In the genomic region with DNA sequence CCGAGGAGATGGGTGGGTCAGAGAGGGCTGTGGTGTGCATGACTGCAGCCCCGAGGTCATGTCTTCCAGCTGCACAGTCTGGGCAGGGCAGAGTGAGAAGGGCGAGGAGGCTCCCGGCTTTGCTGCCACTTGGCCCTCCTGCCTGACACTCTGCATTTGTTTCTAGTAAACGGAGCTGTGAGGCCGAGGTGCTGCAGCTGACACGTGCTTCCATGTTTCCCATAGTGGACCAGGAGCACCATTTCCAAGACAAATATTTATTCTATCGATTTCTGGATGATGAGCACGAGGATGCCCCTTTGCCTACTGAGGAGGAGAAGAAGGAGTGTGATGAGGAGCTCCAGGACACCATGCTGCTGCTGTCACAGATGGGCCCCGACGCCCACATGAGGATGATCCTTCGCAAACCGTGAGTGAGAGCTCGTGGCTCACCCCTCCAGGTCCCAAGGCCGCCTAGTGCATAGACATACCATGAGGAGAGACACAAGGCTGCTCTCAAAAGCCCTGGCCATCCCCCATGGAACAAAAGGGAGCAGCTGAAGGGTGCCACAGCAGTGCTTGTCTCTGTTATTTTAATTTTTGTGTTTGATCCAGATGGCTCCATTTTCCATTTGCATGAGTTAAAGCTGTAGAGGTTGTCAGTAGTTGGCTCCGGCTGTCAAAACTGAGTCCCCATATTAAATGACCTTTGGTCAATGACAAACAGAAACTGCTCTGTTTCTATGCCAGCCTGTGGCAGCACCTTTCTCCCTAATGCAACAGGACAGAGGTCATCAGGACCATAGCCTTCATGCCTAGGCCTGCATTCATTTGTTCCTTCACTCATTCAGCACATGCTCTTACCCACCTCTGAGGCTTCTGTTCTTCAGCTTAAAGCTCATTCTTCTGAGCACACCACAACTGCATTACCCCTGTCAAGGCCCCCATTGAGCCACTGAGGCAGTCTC, we compare ENCODE assay signal across 1 cellular context.
TF ChIP-seq lines count a peak whose summit lies in the region.

No MANE protein-coding gene starts in this region.

TF ChIP-seq in HepG2, 621 proteins besides CTCF, POLR2A, EP300 and RAD21 (continued from another document and continues in another):
- TF ChIP-seq, protein P1, sequence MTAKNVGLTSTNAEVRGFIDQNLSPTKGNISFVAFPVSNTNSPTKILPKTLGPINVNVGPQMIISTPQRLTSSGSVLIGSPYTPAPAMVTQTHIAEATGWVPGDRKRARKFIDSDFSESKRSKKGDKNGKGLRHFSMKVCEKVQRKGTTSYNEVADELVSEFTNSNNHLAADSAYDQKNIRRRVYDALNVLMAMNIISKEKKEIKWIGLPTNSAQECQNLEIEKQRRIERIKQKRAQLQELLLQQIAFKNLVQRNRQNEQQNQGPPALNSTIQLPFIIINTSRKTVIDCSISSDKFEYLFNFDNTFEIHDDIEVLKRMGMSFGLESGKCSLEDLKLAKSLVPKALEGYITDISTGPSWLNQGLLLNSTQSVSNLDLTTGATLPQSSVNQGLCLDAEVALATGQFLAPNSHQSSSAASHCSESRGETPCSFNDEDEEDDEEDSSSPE (CRISPR knock-in tag; IDR thresholded peaks at IDR 0.05): peak; percentile 61; the same call in 1 of the 2 replicates
- TF ChIP-seq, protein P2, sequence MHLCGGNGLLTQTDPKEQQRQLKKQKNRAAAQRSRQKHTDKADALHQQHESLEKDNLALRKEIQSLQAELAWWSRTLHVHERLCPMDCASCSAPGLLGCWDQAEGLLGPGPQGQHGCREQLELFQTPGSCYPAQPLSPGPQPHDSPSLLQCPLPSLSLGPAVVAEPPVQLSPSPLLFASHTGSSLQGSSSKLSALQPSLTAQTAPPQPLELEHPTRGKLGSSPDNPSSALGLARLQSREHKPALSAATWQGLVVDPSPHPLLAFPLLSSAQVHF (CRISPR knock-in tag; IDR thresholded peaks at IDR 0.05): no peak
- TF ChIP-seq HNF4G (IDR thresholded peaks at IDR 0.05; ENCODE audit: borderline replicate concordance, low read depth, low read length) (peak; percentile 97), HNF4G (CRISPR knock-in tag; IDR thresholded peaks at IDR 0.05; ENCODE audit: borderline replicate concordance, low read depth) (peak; percentile 2), HNF4A (CRISPR knock-in tag; IDR thresholded peaks at IDR 0.05) (peak; percentile 91), SRSF1 (optimal IDR thresholded peaks at IDR 0.05; ENCODE audit: low read depth, low read length) (no peak), CCAR2 (optimal IDR thresholded peaks at IDR 0.05; ENCODE audit: low read depth, low read length) (no peak), SMYD3 (CRISPR knock-in tag; IDR thresholded peaks at IDR 0.05) (no peak), BHLHE40 (IDR thresholded peaks at IDR 0.05; ENCODE audit: low read length) (peak; percentile 92), TOE1 (CRISPR knock-in tag; IDR thresholded peaks at IDR 0.05) (no peak), ZNF766 (CRISPR knock-in tag; IDR thresholded peaks at IDR 0.05; ENCODE audit: borderline replicate concordance) (0 out of 2 replicates have a peak, but pooled peaks have one; percentile 40), NFE2L1 (CRISPR knock-in tag; IDR thresholded peaks at IDR 0.05; ENCODE audit: borderline replicate concordance) (no peak), ZNF703 (CRISPR knock-in tag; IDR thresholded peaks at IDR 0.05; ENCODE audit: borderline replicate concordance) (0 out of 2 replicates have a peak, but pooled peaks have one; percentile 80), NR2F2 (IDR thresholded peaks at IDR 0.05; ENCODE audit: borderline replicate concordance, low read depth) (peak; percentile 63; the same call in 1 of the 2 replicates), CEBPG (CRISPR knock-in tag; IDR thresholded peaks at IDR 0.05) (peak; percentile 73), TEAD2 (CRISPR knock-in tag; IDR thresholded peaks at IDR 0.05) (0 out of 2 replicates have a peak, but pooled peaks have one; percentile 35), ZNF530 (CRISPR knock-in tag; IDR thresholded peaks at IDR 0.05; ENCODE audit: low read depth) (no peak), ARNTL (CRISPR knock-in tag; IDR thresholded peaks at IDR 0.05) (peak; percentile 98), GABPB1 (CRISPR knock-in tag; IDR thresholded peaks at IDR 0.05) (peak; percentile 52), HOXD1 (CRISPR knock-in tag; IDR thresholded peaks at IDR 0.05) (0 out of 2 replicates have a peak, but pooled peaks have one; percentile 26), ZFX (CRISPR knock-in tag; IDR thresholded peaks at IDR 0.05; ENCODE audit: low read depth) (peak; percentile 33; the same call in 1 of the 2 replicates), TARDBP (CRISPR knock-in tag; IDR thresholded peaks at IDR 0.05) (peak; percentile 11; the same call in 1 of the 2 replicates), ZNF333 (CRISPR knock-in tag; IDR thresholded peaks at IDR 0.05; ENCODE audit: borderline replicate concordance) (peak; percentile 55; the same call in 1 of the 2 replicates), ZNF337 (CRISPR knock-in tag; IDR thresholded peaks at IDR 0.05; ENCODE audit: borderline replicate concordance, low read depth) (no peak), ISL2 (CRISPR knock-in tag; IDR thresholded peaks at IDR 0.05) (peak; percentile 71; the same call in 1 of the 2 replicates), THAP11 (CRISPR knock-in tag; IDR thresholded peaks at IDR 0.05) (peak; percentile 27; the same call in 1 of the 2 replicates), ZNF263 (CRISPR knock-in tag; IDR thresholded peaks at IDR 0.05) (peak; percentile 94), GATA4 (IDR thresholded peaks at IDR 0.05; ENCODE audit: borderline replicate concordance, low read depth) (no peak), SOX13 (IDR thresholded peaks at IDR 0.05) (no peak), SOX13 (CRISPR knock-in tag; conservative IDR thresholded peaks at IDR 0.05 in 1 of 2, IDR thresholded peaks at IDR 0.05 in 1 of 2) (peak in 1 of 2 experiments; percentile 75; a peak in 2 of 4 replicates), GTF3A (CRISPR knock-in tag; conservative IDR thresholded peaks at IDR 0.05) (no peak), PPARG (CRISPR knock-in tag; conservative IDR thresholded peaks at IDR 0.05) (peak; percentile 97), GATAD1 (CRISPR knock-in tag; IDR thresholded peaks at IDR 0.05) (0 out of 2 replicates have a peak, but pooled peaks have one; percentile 41), KLF16 (CRISPR knock-in tag; IDR thresholded peaks at IDR 0.05) (no peak), HMG20B (CRISPR knock-in tag; conservative IDR thresholded peaks at IDR 0.05) (0 out of 2 replicates have a peak, but pooled peaks have one; percentile 10), ZNF124 (CRISPR knock-in tag; IDR thresholded peaks at IDR 0.05) (no peak), HNRNPLL (IDR thresholded peaks at IDR 0.05; ENCODE audit: low read depth, low read length, poor library complexity, severe bottlenecking) (no peak), RXRB (CRISPR knock-in tag; IDR thresholded peaks at IDR 0.05; ENCODE audit: borderline replicate concordance) (peak; percentile 90), BCL6 (CRISPR knock-in tag; IDR thresholded peaks at IDR 0.05) (peak; percentile 78; the same call in 1 of the 2 replicates), ZNF572 (CRISPR knock-in tag; IDR thresholded peaks at IDR 0.05) (0 out of 2 replicates have a peak, but pooled peaks have one; percentile 72), FOXK1 (CRISPR knock-in tag; IDR thresholded peaks at IDR 0.05; ENCODE audit: borderline replicate concordance, low read depth) (peak; percentile 81; the same call in 1 of the 2 replicates)
- TF ChIP-seq, protein P3, sequence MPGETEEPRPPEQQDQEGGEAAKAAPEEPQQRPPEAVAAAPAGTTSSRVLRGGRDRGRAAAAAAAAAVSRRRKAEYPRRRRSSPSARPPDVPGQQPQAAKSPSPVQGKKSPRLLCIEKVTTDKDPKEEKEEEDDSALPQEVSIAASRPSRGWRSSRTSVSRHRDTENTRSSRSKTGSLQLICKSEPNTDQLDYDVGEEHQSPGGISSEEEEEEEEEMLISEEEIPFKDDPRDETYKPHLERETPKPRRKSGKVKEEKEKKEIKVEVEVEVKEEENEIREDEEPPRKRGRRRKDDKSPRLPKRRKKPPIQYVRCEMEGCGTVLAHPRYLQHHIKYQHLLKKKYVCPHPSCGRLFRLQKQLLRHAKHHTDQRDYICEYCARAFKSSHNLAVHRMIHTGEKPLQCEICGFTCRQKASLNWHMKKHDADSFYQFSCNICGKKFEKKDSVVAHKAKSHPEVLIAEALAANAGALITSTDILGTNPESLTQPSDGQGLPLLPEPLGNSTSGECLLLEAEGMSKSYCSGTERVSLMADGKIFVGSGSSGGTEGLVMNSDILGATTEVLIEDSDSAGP (CRISPR knock-in tag; IDR thresholded peaks at IDR 0.05; ENCODE audit: borderline replicate concordance): peak; percentile 64
- TF ChIP-seq, protein P4, sequence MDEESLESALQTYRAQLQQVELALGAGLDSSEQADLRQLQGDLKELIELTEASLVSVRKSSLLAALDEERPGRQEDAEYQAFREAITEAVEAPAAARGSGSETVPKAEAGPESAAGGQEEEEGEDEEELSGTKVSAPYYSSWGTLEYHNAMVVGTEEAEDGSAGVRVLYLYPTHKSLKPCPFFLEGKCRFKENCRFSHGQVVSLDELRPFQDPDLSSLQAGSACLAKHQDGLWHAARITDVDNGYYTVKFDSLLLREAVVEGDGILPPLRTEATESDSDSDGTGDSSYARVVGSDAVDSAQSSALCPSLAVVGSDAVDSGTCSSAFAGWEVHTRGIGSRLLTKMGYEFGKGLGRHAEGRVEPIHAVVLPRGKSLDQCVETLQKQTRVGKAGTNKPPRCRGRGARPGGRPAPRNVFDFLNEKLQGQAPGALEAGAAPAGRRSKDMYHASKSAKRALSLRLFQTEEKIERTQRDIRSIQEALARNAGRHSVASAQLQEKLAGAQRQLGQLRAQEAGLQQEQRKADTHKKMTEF (CRISPR knock-in tag; IDR thresholded peaks at IDR 0.05): no peak
- TF ChIP-seq, protein P5, sequence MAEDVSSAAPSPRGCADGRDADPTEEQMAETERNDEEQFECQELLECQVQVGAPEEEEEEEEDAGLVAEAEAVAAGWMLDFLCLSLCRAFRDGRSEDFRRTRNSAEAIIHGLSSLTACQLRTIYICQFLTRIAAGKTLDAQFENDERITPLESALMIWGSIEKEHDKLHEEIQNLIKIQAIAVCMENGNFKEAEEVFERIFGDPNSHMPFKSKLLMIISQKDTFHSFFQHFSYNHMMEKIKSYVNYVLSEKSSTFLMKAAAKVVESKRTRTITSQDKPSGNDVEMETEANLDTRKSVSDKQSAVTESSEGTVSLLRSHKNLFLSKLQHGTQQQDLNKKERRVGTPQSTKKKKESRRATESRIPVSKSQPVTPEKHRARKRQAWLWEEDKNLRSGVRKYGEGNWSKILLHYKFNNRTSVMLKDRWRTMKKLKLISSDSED (CRISPR knock-in tag; IDR thresholded peaks at IDR 0.05): no peak
- TF ChIP-seq, protein P6, sequence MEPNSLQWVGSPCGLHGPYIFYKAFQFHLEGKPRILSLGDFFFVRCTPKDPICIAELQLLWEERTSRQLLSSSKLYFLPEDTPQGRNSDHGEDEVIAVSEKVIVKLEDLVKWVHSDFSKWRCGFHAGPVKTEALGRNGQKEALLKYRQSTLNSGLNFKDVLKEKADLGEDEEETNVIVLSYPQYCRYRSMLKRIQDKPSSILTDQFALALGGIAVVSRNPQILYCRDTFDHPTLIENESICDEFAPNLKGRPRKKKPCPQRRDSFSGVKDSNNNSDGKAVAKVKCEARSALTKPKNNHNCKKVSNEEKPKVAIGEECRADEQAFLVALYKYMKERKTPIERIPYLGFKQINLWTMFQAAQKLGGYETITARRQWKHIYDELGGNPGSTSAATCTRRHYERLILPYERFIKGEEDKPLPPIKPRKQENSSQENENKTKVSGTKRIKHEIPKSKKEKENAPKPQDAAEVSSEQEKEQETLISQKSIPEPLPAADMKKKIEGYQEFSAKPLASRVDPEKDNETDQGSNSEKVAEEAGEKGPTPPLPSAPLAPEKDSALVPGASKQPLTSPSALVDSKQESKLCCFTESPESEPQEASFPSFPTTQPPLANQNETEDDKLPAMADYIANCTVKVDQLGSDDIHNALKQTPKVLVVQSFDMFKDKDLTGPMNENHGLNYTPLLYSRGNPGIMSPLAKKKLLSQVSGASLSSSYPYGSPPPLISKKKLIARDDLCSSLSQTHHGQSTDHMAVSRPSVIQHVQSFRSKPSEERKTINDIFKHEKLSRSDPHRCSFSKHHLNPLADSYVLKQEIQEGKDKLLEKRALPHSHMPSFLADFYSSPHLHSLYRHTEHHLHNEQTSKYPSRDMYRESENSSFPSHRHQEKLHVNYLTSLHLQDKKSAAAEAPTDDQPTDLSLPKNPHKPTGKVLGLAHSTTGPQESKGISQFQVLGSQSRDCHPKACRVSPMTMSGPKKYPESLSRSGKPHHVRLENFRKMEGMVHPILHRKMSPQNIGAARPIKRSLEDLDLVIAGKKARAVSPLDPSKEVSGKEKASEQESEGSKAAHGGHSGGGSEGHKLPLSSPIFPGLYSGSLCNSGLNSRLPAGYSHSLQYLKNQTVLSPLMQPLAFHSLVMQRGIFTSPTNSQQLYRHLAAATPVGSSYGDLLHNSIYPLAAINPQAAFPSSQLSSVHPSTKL (CRISPR knock-in tag; IDR thresholded peaks at IDR 0.05): peak; percentile 75
- TF ChIP-seq, protein P7, sequence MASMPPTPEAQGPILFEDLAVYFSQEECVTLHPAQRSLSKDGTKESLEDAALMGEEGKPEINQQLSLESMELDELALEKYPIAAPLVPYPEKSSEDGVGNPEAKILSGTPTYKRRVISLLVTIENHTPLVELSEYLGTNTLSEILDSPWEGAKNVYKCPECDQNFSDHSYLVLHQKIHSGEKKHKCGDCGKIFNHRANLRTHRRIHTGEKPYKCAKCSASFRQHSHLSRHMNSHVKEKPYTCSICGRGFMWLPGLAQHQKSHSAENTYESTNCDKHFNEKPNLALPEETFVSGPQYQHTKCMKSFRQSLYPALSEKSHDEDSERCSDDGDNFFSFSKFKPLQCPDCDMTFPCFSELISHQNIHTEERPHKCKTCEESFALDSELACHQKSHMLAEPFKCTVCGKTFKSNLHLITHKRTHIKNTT (CRISPR knock-in tag; IDR thresholded peaks at IDR 0.05): no peak
- TF ChIP-seq, protein P8, sequence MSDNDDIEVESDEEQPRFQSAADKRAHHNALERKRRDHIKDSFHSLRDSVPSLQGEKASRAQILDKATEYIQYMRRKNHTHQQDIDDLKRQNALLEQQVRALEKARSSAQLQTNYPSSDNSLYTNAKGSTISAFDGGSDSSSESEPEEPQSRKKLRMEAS (IDR thresholded peaks at IDR 0.05): peak; percentile 95
- TF ChIP-seq, protein P9, sequence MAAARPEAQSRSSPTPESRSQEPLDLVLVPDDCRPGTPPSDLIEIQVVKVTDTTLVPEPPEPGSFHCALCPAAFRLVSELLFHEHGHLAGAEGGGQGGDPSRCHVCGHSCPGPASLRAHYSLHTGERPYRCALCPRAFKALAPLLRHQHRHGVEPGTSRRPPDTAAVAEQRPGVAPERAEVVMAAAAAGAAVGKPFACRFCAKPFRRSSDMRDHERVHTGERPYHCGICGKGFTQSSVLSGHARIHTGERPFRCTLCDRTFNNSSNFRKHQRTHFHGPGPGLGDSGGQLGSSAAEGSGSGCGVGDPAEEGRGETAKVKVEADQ (CRISPR knock-in tag; IDR thresholded peaks at IDR 0.05; ENCODE audit: borderline replicate concordance): no peak
- TF ChIP-seq, protein P10, sequence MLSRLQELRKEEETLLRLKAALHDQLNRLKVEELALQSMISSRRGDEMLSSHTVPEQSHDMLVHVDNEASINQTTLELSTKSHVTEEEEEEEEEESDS (CRISPR knock-in tag; IDR thresholded peaks at IDR 0.05; ENCODE audit: borderline replicate concordance): no peak
- TF ChIP-seq, protein P11, sequence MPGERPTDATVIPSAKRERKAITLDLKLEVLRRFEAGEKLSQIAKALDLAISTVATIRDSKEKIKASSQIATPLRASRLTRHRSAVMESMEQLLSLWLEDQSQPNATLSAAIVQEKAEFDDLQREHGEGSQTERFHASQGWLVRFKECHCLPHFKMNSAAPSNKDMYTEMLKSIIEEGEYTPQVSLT (CRISPR knock-in tag; IDR thresholded peaks at IDR 0.05; ENCODE audit: borderline replicate concordance, low read depth): no peak
